ENCODE assay signal across 7 cellular contexts in genomic region chr2:1295740-1296139, GRCh38.
"Had no signal": no experiment of that assay in that cellular context is flagged by ENCODE, and none has a peak within 500 bp of the region (broad histone marks: within the 10 kb centered on the region; RNA-seq: fewer than 3 reads in every experiment).

No MANE protein-coding gene starts in this region.

- H3K4me1 ChIP-seq: HAP-1 had no signal

- H3K4me2 ChIP-seq: GM23338, KMS-11 had no signal

- DNase-seq: H7, HFFc6, KBM-7 had no signal

- H3K9me3 ChIP-seq: HAP-1 had no signal

- H2AFZ ChIP-seq: GM23338 had no signal

- H3K27ac ChIP-seq: KMS-11 had no signal

- H3K9ac ChIP-seq: KMS-11 had no signal

- H3K36me3 ChIP-seq: HAP-1 had no signal

- FAIRE-seq: HTR-8/SVneo had no signal

- H3K4me3 ChIP-seq: GM23338, HAP-1 had no signal
